8 cellular contexts compared by ENCODE assay signal in the genomic region with DNA sequence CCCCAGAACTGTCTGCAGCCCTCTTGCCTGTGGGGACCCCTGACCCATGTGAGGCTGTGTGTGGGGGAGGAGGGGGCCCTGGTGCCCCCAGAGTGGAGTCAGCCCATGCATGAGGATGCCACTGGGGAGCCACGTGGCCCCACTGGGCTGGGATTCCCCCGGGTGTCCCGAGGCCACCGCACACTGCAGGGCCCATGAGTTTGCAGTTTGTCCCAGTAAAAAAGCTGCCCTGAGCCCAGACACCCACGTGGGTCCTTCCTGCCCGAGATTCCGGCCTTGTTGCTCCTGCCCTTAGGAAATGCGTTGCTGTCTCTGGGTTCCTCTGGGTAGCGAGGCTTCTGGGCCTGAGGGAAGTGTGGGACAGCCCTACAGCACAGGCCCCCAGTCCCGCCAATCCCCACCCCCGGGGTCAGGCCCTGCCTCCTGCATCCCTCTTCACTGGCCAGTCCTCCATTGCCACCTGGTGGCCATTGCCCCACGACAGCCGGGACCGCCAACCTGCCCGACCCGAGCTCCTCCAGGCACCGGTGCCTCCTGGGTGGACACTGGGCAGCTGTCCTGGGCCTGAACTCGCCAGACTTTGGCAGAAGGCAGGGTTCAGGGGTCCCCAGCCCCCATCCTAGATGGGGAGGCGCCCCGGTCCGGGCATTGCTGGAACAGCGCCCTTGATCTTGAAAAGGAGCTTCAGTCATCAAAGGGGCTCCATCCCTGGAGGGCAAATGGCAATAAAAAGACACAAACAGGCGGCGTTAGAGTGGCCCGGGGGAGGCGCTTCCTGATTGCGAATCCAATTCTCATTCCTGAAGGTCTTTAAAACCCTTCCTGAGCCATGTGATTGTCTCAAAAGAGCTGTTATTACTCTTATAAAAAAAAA. TPM values are rescaled to one million over a fixed set of nuclear protein-coding genes. Genes with fewer than 3 reads are reported as not detected.
DNase-seq lines count a peak whose midpoint lies in the region; ATAC-seq and TF ChIP-seq lines count a peak whose summit lies in the region.

No MANE protein-coding gene starts in this region.

- no peak for ATAC-seq in GM18498 (IDR thresholded peaks at IDR 0.05; ENCODE audit: unreplicated experiment)

- TF ChIP-seq CTCF in lower leg skin (IDR thresholded peaks at IDR 0.05) = peak in 1 of 3 donors; percentile 39

- peak; percentile 35 to 81 (median 66) for DNase-seq in NCI-H1417 (lab: John Stamatoyannopoulos, UW)
- no peak for DNase-seq in NCI-H1417 treated with DMSO at 0.1 percent for 48 hours (lab: John Stamatoyannopoulos, UW)
- peak; percentile 55 for DNase-seq in NCI-H345 (lab: John Stamatoyannopoulos, UW)
- peak; percentile 63 to 71 for DNase-seq in activated CD4-positive, alpha-beta T cell treated with anti-CD3 and anti-CD28 coated beads, Interleukin-2, amount 50 U/mL, for 4 hours
- peak; percentile 63 to 64 for DNase-seq in dermis microvascular lymphatic vessel endothelial cell (ENCODE audit: low read depth in 2 of 2)
- DNase-seq in lower leg skin (ENCODE audit: low spot score in 2 of 2) = peak; percentile 43 to 92
- DNase-seq in stimulated activated CD8-positive, alpha-beta memory T cell treated with anti-CD3 and anti-CD28 coated beads, Interleukin-12 subunit alpha, Interleukin-12 subunit beta, amount 100 ng/mL, for 24 hours (ENCODE audit: extremely low read depth) = peak; percentile 17

- WGBS in lower leg skin, 2 donors = 4 to 6% methylated on average over 24 to 26 of the region's 27 CpGs

- intact Hi-C loops in lower leg skin (cut with DNase I; ENCODE audit: low total_unique reads) = loop anchor here (5.0 kb wide), 2 partner anchors 427 to 477 kb away; a partner anchor contains a TSS

- H3K4me3 ChIP-seq in lower leg skin (ENCODE audit: low read depth, poor library complexity, severe bottlenecking) = no peak overlapping the region

- TF ChIP-seq POLR2A in lower leg skin (IDR thresholded peaks at IDR 0.05) = no peak

RNA-seq across cellular contexts. Expression of a gene that starts 15.6 kb away (rescaled TPM):
- total RNA-seq in dermis microvascular lymphatic vessel endothelial cell = not detected in 2 replicates
- under 1 TPM in 1 of 4 donors, not detected in 3; 0.98 TPM for total RNA-seq in lower leg skin

RNA-seq across cellular contexts. Expression of a gene that starts 40.6 kb away (rescaled TPM):
- total RNA-seq in dermis microvascular lymphatic vessel endothelial cell = 0.13 TPM in 2 replicates
- not detected for total RNA-seq in lower leg skin
